Comparison of ENCODE assay signal across 8 cellular contexts in the genomic region with DNA sequence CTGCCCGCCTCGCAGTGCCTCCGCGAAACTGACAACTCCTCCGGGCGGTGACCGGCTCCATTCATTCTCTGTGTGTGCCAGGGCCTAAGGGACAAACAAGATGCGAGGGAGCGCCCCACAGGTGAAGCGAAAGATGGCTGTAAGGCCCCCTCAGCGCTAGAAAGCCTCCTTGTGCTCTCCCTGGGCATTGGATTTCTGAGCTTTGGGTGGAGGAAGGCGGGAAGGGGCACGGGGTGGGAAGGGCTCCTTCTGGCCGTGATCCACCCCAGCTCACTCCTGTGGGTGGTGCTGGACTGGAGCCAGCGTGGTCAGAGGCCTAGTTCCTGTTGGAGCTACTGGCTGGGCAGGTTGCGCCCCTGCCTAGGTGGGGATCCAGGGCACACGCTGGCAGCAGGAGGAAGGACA. TPM values are rescaled to one million over a fixed set of nuclear protein-coding genes. Genes with fewer than 3 reads are reported as not detected.
DNase-seq lines count a peak whose midpoint lies in the region; ATAC-seq and TF ChIP-seq lines count a peak whose summit lies in the region.

No MANE protein-coding gene starts in this region.

- DNase-seq in NCI-H345 (lab: John Stamatoyannopoulos, UW) (peak; percentile 29), NCI-H345 treated with DMSO at 0.1 percent for 48 hours (lab: John Stamatoyannopoulos, UW; ENCODE audit: unreplicated experiment) (no peak), SK-MEL-5 (ENCODE audit: low read depth, low spot score) (peak; percentile 17), fibroblast of villous mesenchyme (ENCODE audit: low read depth) (peak; percentile 6), skeletal muscle cell (ENCODE audit: low read depth) (no peak), germinal center (ENCODE audit: low spot score) (no peak), Kasumi-1 (lab: John Stamatoyannopoulos, UW) (no peak)

- in situ Hi-C loops in SK-MEL-5 (cut with HindIII; ENCODE audit: low pct_unique_long_range_greater_than_20kb, low sequenced_read_pairs), result no loop called here

- ATAC-seq in GM18498 (IDR thresholded peaks at IDR 0.05; ENCODE audit: unreplicated experiment), result no peak

- TF ChIP-seq CTCF in fibroblast of villous mesenchyme (IDR thresholded peaks at IDR 0.05; ENCODE audit: insufficient read depth, low read depth, low read length), result no peak

- H3K4me3 ChIP-seq in fibroblast of villous mesenchyme (ENCODE audit: low read depth, low read length), result peak overlapping the region; percentile 62
- H3K4me3 ChIP-seq in skeletal muscle cell (ENCODE audit: low read depth, low read length), result peak overlapping the region; percentile 55

RNA-seq across cellular contexts. Expression of a gene that starts 0.9 kb away (rescaled TPM):
- total RNA-seq in SK-MEL-5 (2014; rRNA removed; shearing (Covaris generic)), result 33.8 and 34.7 TPM in 2 replicates
- 36.2 and 50.4 TPM in 2 replicates for polyA plus RNA-seq in SK-MEL-5 (2015; cell fraction: cytosol; rRNA removed)
- polyA plus RNA-seq in SK-MEL-5 (2015; cell fraction: nucleus; rRNA removed), result 27.4 and 37.6 TPM in 2 replicates
- 1.3 and 4.5 TPM in 2 replicates for total RNA-seq in fibroblast of villous mesenchyme

RNA-seq across cellular contexts. Expression of a gene that starts 12.1 kb away (rescaled TPM):
- total RNA-seq in SK-MEL-5 (2014; rRNA removed; shearing (Covaris generic)), result 16.4 and 16.9 TPM in 2 replicates
- polyA plus RNA-seq in SK-MEL-5 (2015; cell fraction: cytosol; rRNA removed), result 24.5 and 30.3 TPM in 2 replicates
- polyA plus RNA-seq in SK-MEL-5 (2015; cell fraction: nucleus; rRNA removed), result 65.8 and 101 TPM in 2 replicates
- total RNA-seq in fibroblast of villous mesenchyme, result 6.9 and 16.4 TPM in 2 replicates

Comparison
In these comparisons a context has a peak if more than half of its experiments do, and no peak if none do; other contexts are left out.
1. DNase-seq: peak in NCI-H345 (single experiment), SK-MEL-5 (single experiment) and fibroblast of villous mesenchyme (single experiment); none in NCI-H345 treated with DMSO at 0.1 percent for 48 hours (single experiment), skeletal muscle cell (single experiment), germinal center (single experiment) and Kasumi-1 (0 of 2).